Comparison of ENCODE assay signal across 1 cellular context in genomic region chr6:113359155-113360140, GRCh38.
TF ChIP-seq lines count a peak whose summit lies in the region.

No MANE protein-coding gene starts in this region.

TF ChIP-seq in IMR-90, 13 proteins besides CTCF, POLR2A, EP300 and RAD21:
- no peak for TF ChIP-seq CEBPB (IDR thresholded peaks at IDR 0.05; ENCODE audit: low read depth, low read length)
- TF ChIP-seq, protein P1, sequence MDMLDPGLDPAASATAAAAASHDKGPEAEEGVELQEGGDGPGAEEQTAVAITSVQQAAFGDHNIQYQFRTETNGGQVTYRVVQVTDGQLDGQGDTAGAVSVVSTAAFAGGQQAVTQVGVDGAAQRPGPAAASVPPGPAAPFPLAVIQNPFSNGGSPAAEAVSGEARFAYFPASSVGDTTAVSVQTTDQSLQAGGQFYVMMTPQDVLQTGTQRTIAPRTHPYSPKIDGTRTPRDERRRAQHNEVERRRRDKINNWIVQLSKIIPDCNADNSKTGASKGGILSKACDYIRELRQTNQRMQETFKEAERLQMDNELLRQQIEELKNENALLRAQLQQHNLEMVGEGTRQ (IDR thresholded peaks at IDR 0.05; ENCODE audit: low read depth, low read length), result no peak
- no peak for TF ChIP-seq ELK1 (IDR thresholded peaks at IDR 0.05; ENCODE audit: borderline replicate concordance, low read depth, low read length)
- TF ChIP-seq MAFK (IDR thresholded peaks at IDR 0.05; ENCODE audit: low read depth, low read length), result no peak
- no peak for TF ChIP-seq RFX5 (IDR thresholded peaks at IDR 0.05; ENCODE audit: low read depth, low read length)
- TF ChIP-seq RCOR1 (IDR thresholded peaks at IDR 0.05; ENCODE audit: insufficient replicate concordance, low read length), result no peak
- no peak for TF ChIP-seq CHD1 (IDR thresholded peaks at IDR 0.05; ENCODE audit: low read depth, low read length)
- no peak for TF ChIP-seq FOS (IDR thresholded peaks at IDR 0.05; ENCODE audit: low read depth, low read length)
- TF ChIP-seq MAZ (IDR thresholded peaks at IDR 0.05; ENCODE audit: borderline replicate concordance, low read depth, low read length), result no peak
- no peak for TF ChIP-seq SMC3 (IDR thresholded peaks at IDR 0.05; ENCODE audit: low read depth, low read length)
- no peak for TF ChIP-seq MXI1 (IDR thresholded peaks at IDR 0.05; ENCODE audit: borderline replicate concordance, low read depth, low read length)
- no peak for TF ChIP-seq BHLHE40 (IDR thresholded peaks at IDR 0.05; ENCODE audit: low read depth, low read length)
- no peak for TF ChIP-seq NFE2L2 (IDR thresholded peaks at IDR 0.05; ENCODE audit: low read depth, low read length)
TF ChIP-seq in IMR-90: peak in this region for 0.
